ENCODE assay signal across 14 cellular contexts in genomic region chr22:22701557-22701956, GRCh38. TPM values are rescaled to one million over a fixed set of nuclear protein-coding genes. Genes with fewer than 3 reads are reported as not detected.
"Had no signal": no experiment of that assay in that cellular context is flagged by ENCODE, and none has a peak within 500 bp of the region (broad histone marks: within the 10 kb centered on the region; RNA-seq: fewer than 3 reads in every experiment).

No MANE protein-coding gene starts in this region.

RNA-seq across cellular contexts. Expression of gene GGTLC2, which starts 57.1 kb away (rescaled TPM):
- total RNA-seq: cerebellum, dermis microvascular lymphatic vessel endothelial cell, esophagus mucosa, esophagus squamous epithelium, gastrocnemius medialis, glomerular endothelial cell, heart right ventricle, left lobe of liver, left ventricle myocardium inferior, liver, mammary epithelial cell, mesothelial cell of epicardium, mucosa of descending colon, myocyte had no signal
